9 cellular contexts compared by ENCODE assay signal in genomic region chr14:22599349-22599748, GRCh38. TPM values are rescaled to one million over a fixed set of nuclear protein-coding genes. Genes with fewer than 3 reads are reported as not detected.
DNase-seq lines count a peak whose midpoint lies in the region; ATAC-seq and TF ChIP-seq lines count a peak whose summit lies in the region.
"Had no signal": no experiment of that assay in that cellular context is flagged by ENCODE, and none has a peak within 500 bp of the region (broad histone marks: within the 10 kb centered on the region; RNA-seq: fewer than 3 reads in every experiment).

No MANE protein-coding gene starts in this region.

- peak overlapping the region; percentile 67 for H3K4me2 ChIP-seq in mesendoderm (ENCODE audit: low read length)

- peaks cover 31% of the 10 kb centered on the region for H3K4me1 Mint-ChIP-seq in activated naive CD4-positive, alpha-beta T cell treated with anti-CD3 and anti-CD28 coated beads, Interleukin-2, amount 50 U/mL, for 24 hours
- H3K4me1 Mint-ChIP-seq in MCF 10A (ENCODE audit: insufficient read depth, unreplicated experiment) (peaks cover 15% of the 10 kb centered on the region), type B pancreatic cell (ENCODE audit: unreplicated experiment) (peaks cover 32% of the 10 kb centered on the region)

- TF ChIP-seq CTCF in MCF 10A (IDR thresholded peaks at IDR 0.05; ENCODE audit: unreplicated experiment) (no peak), type B pancreatic cell (conservative IDR thresholded peaks at IDR 0.05) (no peak)

- peak overlapping the region; percentile 43 for H3K18ac ChIP-seq in mesendoderm (ENCODE audit: low read length)

- H3K27me3 Mint-ChIP-seq in activated naive CD4-positive, alpha-beta T cell treated with anti-CD3 and anti-CD28 coated beads, Interleukin-2, amount 50 U/mL, for 24 hours = no peaks in the 10 kb centered on the region
- H3K27me3 Mint-ChIP-seq in MCF 10A (ENCODE audit: insufficient read depth, unreplicated experiment) = peaks cover 16% of the 10 kb centered on the region
- H3K27me3 Mint-ChIP-seq in type B pancreatic cell = peaks cover 16% of the 10 kb centered on the region

- POLR2A ChIA-PET in MCF 10A (lab: Yijun Ruan, JAX) = interaction anchor here (0.5 to 5.4 kb wide), 18 partner anchors 9 to 408 kb away, joined by 3 to 116 read pairs (median 4); partner anchors contain the start of genes DAD1, LRP10, OR6J1 and OXA1L

- H3K4me3 Mint-ChIP-seq in activated naive CD4-positive, alpha-beta T cell treated with anti-CD3 and anti-CD28 coated beads, Interleukin-2, amount 50 U/mL, for 24 hours = peak overlapping the region; percentile 97
- peak overlapping the region; percentile 97 for H3K4me3 Mint-ChIP-seq in MCF 10A (ENCODE audit: unreplicated experiment)
- peak overlapping the region; percentile 98 for H3K4me3 Mint-ChIP-seq in type B pancreatic cell

- peaks cover 8% of the 10 kb centered on the region for H3K36me3 Mint-ChIP-seq in activated naive CD4-positive, alpha-beta T cell treated with anti-CD3 and anti-CD28 coated beads, Interleukin-2, amount 50 U/mL, for 24 hours
- H3K36me3 Mint-ChIP-seq in activated naive CD4-positive, alpha-beta T cell treated with anti-CD3 and anti-CD28 coated beads, Interleukin-2, amount 50 U/mL, for 72 hours = peaks cover 8 to 33% of the 10 kb centered on the region in 2 donors
- peaks cover 21% of the 10 kb centered on the region for H3K36me3 Mint-ChIP-seq in MCF 10A (ENCODE audit: insufficient read depth, unreplicated experiment)
- peaks cover 23% of the 10 kb centered on the region for H3K36me3 Mint-ChIP-seq in type B pancreatic cell

- no TSS peak for BruUV-seq in MCF 10A (replicated peaks; lab: Mats Ljungman, UMichigan)

- H2BK5ac ChIP-seq in mesendoderm (ENCODE audit: low read length) = peak overlapping the region; percentile 25

- peak overlapping the region; percentile 48 for H3K4ac ChIP-seq in mesendoderm (ENCODE audit: low read depth, low read length)

- H3K27me3 ChIP-seq in mesendoderm (ENCODE audit: insufficient read depth, low read length, poor library complexity) = no peaks in the 10 kb centered on the region

- H3K36me3 ChIP-seq in mesendoderm (ENCODE audit: control insufficient read depth, insufficient read depth, low read length) = peaks cover 10% of the 10 kb centered on the region

- no CpG with 5 or more reads among the region's 3 CpGs for WGBS in mesendoderm (ENCODE audit: extremely low coverage, insufficient coverage, low lambda C conversion rate)

- peak overlapping the region; percentile 34 for H2BK120ac ChIP-seq in mesendoderm (ENCODE audit: low read depth, low read length)

- H4K8ac ChIP-seq in mesendoderm (ENCODE audit: low read depth, low read length) = no peak overlapping the region

- peaks cover 9% of the 10 kb centered on the region for H3K79me2 ChIP-seq in mesendoderm (ENCODE audit: control insufficient read depth, insufficient read depth, low read length)

- H2BK15ac ChIP-seq in mesendoderm (replicated peaks; ENCODE audit: low read depth) = no peak overlapping the region

- H3K56ac ChIP-seq in mesendoderm (ENCODE audit: low read length) = peak overlapping the region; percentile 91

- no peaks in the 10 kb centered on the region for H3K9me3 Mint-ChIP-seq in activated naive CD4-positive, alpha-beta T cell treated with anti-CD3 and anti-CD28 coated beads, Interleukin-2, amount 50 U/mL, for 24 hours
- H3K9me3 Mint-ChIP-seq in activated naive CD4-positive, alpha-beta T cell treated with anti-CD3 and anti-CD28 coated beads, Interleukin-2, amount 50 U/mL, for 72 hours = no peaks in the 10 kb centered on the region
- H3K9me3 Mint-ChIP-seq in MCF 10A (ENCODE audit: unreplicated experiment) = no peaks in the 10 kb centered on the region
- no peaks in the 10 kb centered on the region for H3K9me3 Mint-ChIP-seq in type B pancreatic cell

- no peak for ATAC-seq in activated naive CD4-positive, alpha-beta T cell treated with anti-CD3 and anti-CD28 coated beads, Interleukin-2, amount 50 U/mL, for 72 hours
- no peak for ATAC-seq in GM19023 (IDR thresholded peaks at IDR 0.05; ENCODE audit: unreplicated experiment)

- DNase-seq in activated naive CD4-positive, alpha-beta T cell treated with anti-CD3 and anti-CD28 coated beads, Interleukin-2, amount 50 U/mL, for 72 hours (ENCODE audit: low spot score in 2 of 2) = no peak
- DNase-seq in MCF 10A (ENCODE audit: unreplicated experiment) = no peak
- DNase-seq in mesendoderm = no peak
- DNase-seq in type B pancreatic cell (ENCODE audit: extremely low spot score, unreplicated experiment) = no peak
- DNase-seq in stimulated activated naive CD4-positive, alpha-beta T cell (lab: John Stamatoyannopoulos, UW) = no peak
- no peak for DNase-seq in effector CD8-positive, alpha-beta T cell (lab: John Stamatoyannopoulos, UW)
- DNase-seq: DND-41 had no signal

- H3K27ac Mint-ChIP-seq in activated naive CD4-positive, alpha-beta T cell treated with anti-CD3 and anti-CD28 coated beads, Interleukin-2, amount 50 U/mL, for 24 hours = peak overlapping the region; percentile 89
- H3K27ac Mint-ChIP-seq in activated naive CD4-positive, alpha-beta T cell treated with anti-CD3 and anti-CD28 coated beads, Interleukin-2, amount 50 U/mL, for 72 hours = peak overlapping the region in 1 of 2 donors; percentile 86
- H3K27ac Mint-ChIP-seq in MCF 10A (ENCODE audit: low read depth, unreplicated experiment) = peak overlapping the region; percentile 88
- H3K27ac Mint-ChIP-seq in type B pancreatic cell = peak overlapping the region; percentile 96

- peak overlapping the region; percentile 86 for H3K9ac ChIP-seq in mesendoderm (ENCODE audit: low read length)

- peaks cover 9% of the 10 kb centered on the region for H3K4me1 ChIP-seq in mesendoderm (ENCODE audit: control insufficient read depth, low read depth, low read length)

- peak overlapping the region; percentile 87 for H2AK5ac ChIP-seq in mesendoderm (ENCODE audit: low read length)

- H3K23ac ChIP-seq in mesendoderm (ENCODE audit: low read length) = no peak overlapping the region

- no peak overlapping the region for H4K5ac ChIP-seq in mesendoderm (ENCODE audit: low read length)

- CTCF ChIA-PET in MCF 10A (lab: Yijun Ruan, JAX) = interaction anchor here (0.5 to 6.3 kb wide), 28 partner anchors 9 to 1763 kb away, joined by 3 to 69 read pairs (median 4); partner anchors contain the start of genes DAD1 and OR6J1

- peak overlapping the region; percentile 91 for H3K4me3 ChIP-seq in mesendoderm (ENCODE audit: low read length)

- no peak overlapping the region for H3K27ac ChIP-seq in mesendoderm (ENCODE audit: low read depth, low read length)

- intact Hi-C loops in MCF 10A (cut with micrococcal nuclease) = no loop called here

- H3K79me1 ChIP-seq in mesendoderm (ENCODE audit: low read length) = peaks cover 7% of the 10 kb centered on the region

RNA-seq across cellular contexts. Expression of gene ABHD4, which starts 1.2 kb away (rescaled TPM):
- total RNA-seq in activated naive CD4-positive, alpha-beta T cell treated with anti-CD3 and anti-CD28 coated beads, Interleukin-2, amount 50 U/mL, for 72 hours = 10 to 100 TPM; 13.8 to 26.5 TPM
- 10.3 and 16.7 TPM in 2 replicates for total RNA-seq in MCF 10A (2022)
- 35.9 TPM for polyA plus RNA-seq in mesendoderm (2013, experiment 1 of 2)
- polyA plus RNA-seq in mesendoderm (2013, experiment 2 of 2) = 31.8 TPM
- 34.1 and 71.0 TPM in 2 replicates for total RNA-seq in type B pancreatic cell (ENCODE audit: low replicate concordance)

RNA-seq across cellular contexts. Expression of gene DAD1, which starts 10.3 kb away (rescaled TPM):
- 100 to 1,000 TPM; 218 to 240 TPM for total RNA-seq in activated naive CD4-positive, alpha-beta T cell treated with anti-CD3 and anti-CD28 coated beads, Interleukin-2, amount 50 U/mL, for 72 hours
- total RNA-seq in MCF 10A (2022) (166 and 210 TPM in 2 replicates), type B pancreatic cell (ENCODE audit: low replicate concordance) (191 and 228 TPM in 2 replicates)
- polyA plus RNA-seq in mesendoderm (2013, experiment 1 of 2) = 168 TPM
- polyA plus RNA-seq in mesendoderm (2013, experiment 2 of 2) = 167 TPM

RNA-seq across cellular contexts. Expression of gene OR6J1, which starts 44.8 kb away (rescaled TPM):
- not detected for total RNA-seq in activated naive CD4-positive, alpha-beta T cell treated with anti-CD3 and anti-CD28 coated beads, Interleukin-2, amount 50 U/mL, for 72 hours
- total RNA-seq in MCF 10A (2022) = not detected in 2 replicates
- polyA plus RNA-seq in mesendoderm (2013, experiment 1 of 2) = not detected
- not detected for polyA plus RNA-seq in mesendoderm (2013, experiment 2 of 2)
- total RNA-seq in type B pancreatic cell (ENCODE audit: low replicate concordance) = not detected in 2 replicates
